ENCODE assay signal across 10 cellular contexts in the genomic region with DNA sequence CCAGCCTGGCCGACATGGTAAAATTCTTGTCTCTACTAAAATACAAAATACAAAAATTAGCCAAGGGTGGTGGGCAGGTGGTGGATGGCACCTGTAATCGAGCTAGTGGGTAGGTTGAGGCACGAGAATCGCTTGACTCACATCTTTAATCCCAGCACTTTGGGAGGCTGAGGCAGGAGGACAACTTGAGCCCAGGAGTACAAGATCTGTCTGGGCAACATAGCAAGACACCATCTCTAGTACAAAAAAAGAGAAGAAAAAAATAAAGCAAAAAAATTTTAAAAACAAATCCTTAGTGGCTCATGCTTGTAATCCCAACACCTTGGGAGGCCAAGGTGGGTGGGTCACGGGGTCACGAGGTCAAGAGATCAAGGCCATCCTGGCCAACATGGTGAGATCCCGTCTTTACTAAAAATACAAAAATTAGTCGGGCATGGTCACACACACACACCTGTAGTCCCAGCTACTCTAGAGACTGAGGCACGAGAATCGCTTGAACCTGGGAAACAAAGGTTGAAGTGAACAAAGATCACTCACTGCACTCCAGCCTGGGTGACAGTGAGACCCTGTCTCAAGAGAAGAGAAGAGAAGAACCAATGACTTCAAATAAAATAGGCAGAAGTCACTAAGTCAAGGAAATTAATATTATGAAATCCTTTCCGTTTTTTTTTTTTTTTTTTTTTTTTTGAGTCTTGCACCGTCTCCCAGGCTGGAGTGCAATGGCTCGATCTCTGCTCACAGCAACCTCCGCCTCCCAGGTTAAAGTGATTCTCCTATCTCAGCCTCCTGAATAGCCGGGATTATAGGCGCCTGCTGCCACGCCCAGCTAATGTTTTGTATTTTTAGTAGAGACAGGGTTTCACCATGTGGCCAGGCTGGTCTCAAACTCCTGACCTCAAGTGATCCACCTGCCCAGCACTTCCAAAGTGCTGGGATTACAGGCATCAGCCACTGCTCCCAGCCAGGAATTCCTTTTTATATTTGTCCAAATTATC. TPM values are rescaled to one million over a fixed set of nuclear protein-coding genes. Genes with fewer than 3 reads are reported as not detected.
A peak's percentile ranks its signal among the peaks of the same experiment; 100 is the strongest.
DNase-seq lines count a peak whose midpoint lies in the region; ATAC-seq and TF ChIP-seq lines count a peak whose summit lies in the region.
"Had no signal": no experiment of that assay in that cellular context is flagged by ENCODE, and none has a peak within 500 bp of the region (broad histone marks: within the 10 kb centered on the region; RNA-seq: fewer than 3 reads in every experiment).

No MANE protein-coding gene starts in this region.

- in situ Hi-C loops in ACHN (cut with HindIII; ENCODE audit: low pct_ligation_motif_present, low pct_unique_long_range_greater_than_20kb, low sequenced_read_pairs), result no loop called here

- intact Hi-C loops in lower lobe of right lung (cut with DNase I) (no loop called here), tibial artery (cut with DNase I; ENCODE audit: low total_unique reads) (loop anchor here (10.0 kb wide), 1 partner anchor 52 kb away; the partner anchor contains the start of gene GPX1)

- peaks cover 14% of the 10 kb centered on the region for H3K36me3 Mint-ChIP-seq in activated T-cell treated with anti-CD3 and anti-CD28 coated beads, Interleukin-2, amount 50 U/mL, for 4 hours (ENCODE audit: insufficient read depth)

- peaks cover 51% of the 10 kb centered on the region for H3K4me1 Mint-ChIP-seq in activated T-cell treated with anti-CD3 and anti-CD28 coated beads, Interleukin-2, amount 50 U/mL, for 4 hours (ENCODE audit: low read depth)

- no peaks in the 10 kb centered on the region for H3K9me3 ChIP-seq in adipocyte (ENCODE audit: control insufficient read depth, low read length)
- no peaks in the 10 kb centered on the region for H3K9me3 ChIP-seq in lower lobe of right lung
- no peaks in the 10 kb centered on the region for H3K9me3 ChIP-seq in tibial artery

- H3K27me3 ChIP-seq in adipocyte (replicated peaks; ENCODE audit: control insufficient read depth, insufficient read depth, low read length), result no peaks in the 10 kb centered on the region
- H3K27me3 ChIP-seq in lower lobe of right lung (ENCODE audit: low read depth), result no peaks in the 10 kb centered on the region
- H3K27me3 ChIP-seq in tibial artery, result no peaks in the 10 kb centered on the region

- peaks cover 8% of the 10 kb centered on the region for H3K36me3 ChIP-seq in adipocyte (ENCODE audit: control insufficient read depth, insufficient read depth, low read length, severe bottlenecking)
- peaks cover 11% of the 10 kb centered on the region for H3K36me3 ChIP-seq in lower lobe of right lung
- peaks cover 0 to 8% (median 6%) of the 10 kb centered on the region in 3 donors for H3K36me3 ChIP-seq in tibial artery

- no peaks in the 10 kb centered on the region for H3K9me3 Mint-ChIP-seq in activated T-cell treated with anti-CD3 and anti-CD28 coated beads, Interleukin-2, amount 50 U/mL, for 4 hours
- H3K9me3 Mint-ChIP-seq: T-helper 2 cell treated with Interferon-gamma antibody and Interleukin-4, amounts not matched to agents 5 μg/mL and 100 μg/mL, for 36 hours had no signal

- H3K4me3 ChIP-seq in adipocyte (ENCODE audit: low read length) (peak overlapping the region; percentile 37), lower lobe of right lung (peak overlapping the region; percentile 9), tibial artery (no peak overlapping the region)

- TF ChIP-seq CTCF in lower lobe of right lung (IDR thresholded peaks at IDR 0.05) (no peak), tibial artery (IDR thresholded peaks at IDR 0.05) (no peak)

- H3K4me3 Mint-ChIP-seq in activated T-cell treated with anti-CD3 and anti-CD28 coated beads, Interleukin-2, amount 50 U/mL, for 4 hours, result peak overlapping the region; percentile 57

- ATAC-seq in activated T-cell treated with anti-CD3 and anti-CD28 coated beads, Interleukin-2, amount 50 U/mL, for 4 hours, result no peak
- ATAC-seq in lower lobe of right lung, result no peak

- H3K4me1 ChIP-seq in adipocyte (ENCODE audit: control insufficient read depth, insufficient read depth, low read length) (peaks cover 49% of the 10 kb centered on the region), lower lobe of right lung (peaks cover 82% of the 10 kb centered on the region), tibial artery (peaks cover 0 to 77% (median 41%) of the 10 kb centered on the region in 4 donors)

- H3K27ac ChIP-seq in lower lobe of right lung, result peak overlapping the region; percentile 44
- peak overlapping the region; percentile 55 to 96 for H3K27ac ChIP-seq in tibial artery

- H3K27me3 Mint-ChIP-seq in activated T-cell treated with anti-CD3 and anti-CD28 coated beads, Interleukin-2, amount 50 U/mL, for 4 hours (ENCODE audit: low read depth), result no peaks in the 10 kb centered on the region

- no peak for DNase-seq in activated T-cell treated with anti-CD3 and anti-CD28 coated beads, Interleukin-2, amount 50 U/mL, for 4 hours
- DNase-seq in activated T-cell treated with anti-CD3 and anti-CD28 coated beads, Interleukin-2, amount 50 U/mL, for 1 hour, result no peak
- DNase-seq in adipocyte (ENCODE audit: low read depth), result no peak
- DNase-seq in lower lobe of right lung, result peak; percentile 32
- no peak for DNase-seq in tibial artery
- DNase-seq in GM19238 (ENCODE audit: insufficient read length, low spot score), result no peak
- no peak for DNase-seq in ACHN
- no peak for DNase-seq in T-helper 9 cell
- DNase-seq: NCI-H526 treated with DMSO at 0.1 percent for 48 hours had no signal

- no peak overlapping the region for H3K9ac ChIP-seq in adipocyte (ENCODE audit: low read length)

RNA-seq across cellular contexts. Expression of gene RHOA, which starts 4.9 kb away (rescaled TPM):
- total RNA-seq in activated T-cell treated with anti-CD3 and anti-CD28 coated beads, Interleukin-2, amount 50 U/mL, for 4 hours, result 100 to 1,000 TPM; 390 to 408 (median 408) TPM
- 601 TPM for total RNA-seq in lower lobe of right lung

RNA-seq across cellular contexts. Expression of gene TCTA, which starts 5.4 kb away (rescaled TPM):
- total RNA-seq in activated T-cell treated with anti-CD3 and anti-CD28 coated beads, Interleukin-2, amount 50 U/mL, for 4 hours, result 10 to 100 TPM; 20.0 to 21.8 (median 20.1) TPM
- 38.8 TPM for total RNA-seq in lower lobe of right lung

RNA-seq across cellular contexts. Expression of gene AMT, which starts 15.4 kb away (rescaled TPM):
- total RNA-seq in activated T-cell treated with anti-CD3 and anti-CD28 coated beads, Interleukin-2, amount 50 U/mL, for 4 hours, result 1 to 10 TPM in 1 of 3 donors, under 1 TPM in 2; 0.50 to 1.1 (median 0.81) TPM
- 8.4 TPM for total RNA-seq in lower lobe of right lung

RNA-seq across cellular contexts. Expression of gene NICN1, which starts 22.3 kb away (rescaled TPM):
- total RNA-seq in activated T-cell treated with anti-CD3 and anti-CD28 coated beads, Interleukin-2, amount 50 U/mL, for 4 hours, result 1 to 10 TPM; 5.5 to 5.8 (median 5.8) TPM
- total RNA-seq in lower lobe of right lung, result 22.1 TPM

RNA-seq across cellular contexts. Expression of gene GPX1, which starts 48.7 kb away (rescaled TPM):
- 100 to 1,000 TPM; 109 to 152 (median 132) TPM for total RNA-seq in activated T-cell treated with anti-CD3 and anti-CD28 coated beads, Interleukin-2, amount 50 U/mL, for 4 hours
- 450 TPM for total RNA-seq in lower lobe of right lung

Comparison
In these comparisons a context has a peak if more than half of its experiments do, and no peak if none do; other contexts are left out.
1. H3K4me3 ChIP-seq: peak in adipocyte (single experiment) and lower lobe of right lung (single experiment); none in tibial artery (0 of 2).